27 cellular contexts compared by ENCODE assay signal in genomic region chr20:23308908-23309307, GRCh38.
"Had no signal": no experiment of that assay in that cellular context is flagged by ENCODE, and none has a peak within 500 bp of the region (broad histone marks: within the 10 kb centered on the region; RNA-seq: fewer than 3 reads in every experiment).

No MANE protein-coding gene starts in this region.

- H3K4me3 Mint-ChIP-seq: dendritic cell treated with granulocyte-macrophage colony-stimulating factor and Interleukin-4, amounts not matched to agents 40 ng/mL and 50 ng/mL, for 4 days; effector memory CD8-positive, alpha-beta T cell; endodermal cell; mesothelial cell of epicardium had no signal

- H3K36me3 ChIP-seq: colonic mucosa, esophagus squamous epithelium, gastrocnemius medialis, heart right ventricle, left lung, lower lobe of right lung had no signal

- ATAC-seq: effector memory CD8-positive, alpha-beta T cell; esophagus mucosa; gastrocnemius medialis; heart right ventricle; left cardiac atrium; left lung; left ventricle myocardium superior; lower lobe of right lung; mucosa of descending colon had no signal

- H3K9me3 Mint-ChIP-seq: dendritic cell treated with granulocyte-macrophage colony-stimulating factor and Interleukin-4, amounts not matched to agents 40 ng/mL and 50 ng/mL, for 4 days; effector memory CD8-positive, alpha-beta T cell; mesothelial cell of epicardium had no signal

- H3K9me3 ChIP-seq: colonic mucosa, esophagus squamous epithelium, gastrocnemius medialis, heart right ventricle, left lung, lower lobe of right lung, mucosa of descending colon had no signal

- FAIRE-seq: endometrium, islet of Langerhans, keratinocyte had no signal

- H3K4me1 Mint-ChIP-seq: endodermal cell, mesothelial cell of epicardium had no signal

- H3K36me3 Mint-ChIP-seq: mesothelial cell of epicardium had no signal

- H3K4me1 ChIP-seq: colonic mucosa, esophagus squamous epithelium, gastrocnemius medialis, left lung, lower lobe of right lung had no signal

- H3K27ac ChIP-seq: colonic mucosa, epithelial cell of prostate, esophagus squamous epithelium, gastrocnemius medialis, heart right ventricle, left lung, lower lobe of right lung had no signal

- H3K27ac Mint-ChIP-seq: dendritic cell treated with granulocyte-macrophage colony-stimulating factor and Interleukin-4, amounts not matched to agents 40 ng/mL and 50 ng/mL, for 4 days; effector memory CD8-positive, alpha-beta T cell; endodermal cell; mesothelial cell of epicardium had no signal

- H3K4me3 ChIP-seq: colonic mucosa, esophagus squamous epithelium, gastrocnemius medialis, heart right ventricle, left lung, lower lobe of right lung, mucosa of descending colon had no signal

- DNase-seq: colonic mucosa; cortex of kidney; effector CD8-positive, alpha-beta T cell; effector memory CD8-positive, alpha-beta T cell; endodermal cell; erythroblast; esophagus squamous epithelium; foreskin fibroblast; foreskin melanocyte; gastrocnemius medialis; glutamatergic neuron; head of caudate nucleus; heart right ventricle; hippocampal formation; left cardiac atrium; left lung; left ventricle myocardium superior; lower lobe of right lung; mesenchymal stem cell; mucosa of descending colon had no signal

- H3K27me3 ChIP-seq: colonic mucosa, esophagus squamous epithelium, gastrocnemius medialis, left lung had no signal
